ENCODE assay signal across 16 cellular contexts in the genomic region with DNA sequence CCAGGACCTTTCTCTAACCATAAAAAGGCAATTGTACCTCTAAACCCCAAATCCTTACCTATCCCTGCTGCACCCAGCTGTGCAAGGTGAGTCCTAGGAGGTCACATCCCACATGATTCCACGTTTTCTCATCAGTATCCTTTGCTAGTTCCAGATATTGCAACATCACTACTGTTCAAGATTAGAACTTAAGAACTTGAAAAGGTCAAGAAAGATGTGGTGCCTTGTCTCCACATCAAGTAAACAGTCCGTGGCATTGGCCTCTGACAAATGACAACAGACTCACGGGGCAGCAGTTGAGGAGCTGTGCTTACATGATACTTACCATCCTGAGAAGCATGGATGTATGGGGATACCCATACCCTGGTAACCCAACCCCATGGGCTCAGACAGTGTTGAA.
DNase-seq lines count a peak whose midpoint lies in the region; ATAC-seq and TF ChIP-seq lines count a peak whose summit lies in the region.
"Had no signal": no experiment of that assay in that cellular context is flagged by ENCODE, and none has a peak within 500 bp of the region (broad histone marks: within the 10 kb centered on the region; RNA-seq: fewer than 3 reads in every experiment).

No MANE protein-coding gene starts in this region.

- H3K4me3 ChIP-seq in A673 (ENCODE audit: low read depth, low read length, poor library complexity, severe bottlenecking) (no peak overlapping the region), SK-N-MC (no peak overlapping the region), dorsolateral prefrontal cortex (no peak overlapping the region), mesodermal cell (ENCODE audit: extremely low read depth, insufficient read depth, low read length, poor library complexity, severe bottlenecking) (no peak overlapping the region)
- H3K4me3 ChIP-seq: GM12878 had no signal

- H3K27me3 ChIP-seq in A673 (replicated peaks; ENCODE audit: insufficient read depth, low read depth, low read length, poor library complexity) (no peaks in the 10 kb centered on the region), dorsolateral prefrontal cortex (no peaks in the 10 kb centered on the region)

- H3K27ac ChIP-seq in A673 (ENCODE audit: low read depth, low read length, poor library complexity, severe bottlenecking) (peak overlapping the region; percentile 82), SK-N-MC (peak overlapping the region; percentile 96), dorsolateral prefrontal cortex (peak overlapping the region in 39 of 59 donors; percentile 31 to 85 (median 72)), mesodermal cell (ENCODE audit: low read depth, low read length, severe bottlenecking) (peak overlapping the region; percentile 37)

- no peaks in the 10 kb centered on the region for H3K36me3 ChIP-seq in A673 (ENCODE audit: insufficient read depth, low read length, poor library complexity, severe bottlenecking)
- no peaks in the 10 kb centered on the region for H3K36me3 ChIP-seq in SK-N-MC (ENCODE audit: insufficient read depth, low read length)
- no peaks in the 10 kb centered on the region for H3K36me3 ChIP-seq in mesodermal cell (ENCODE audit: control insufficient read depth, insufficient read depth, low read length)

- ATAC-seq in GM18519 (IDR thresholded peaks at IDR 0.05; ENCODE audit: low FRiP score, unreplicated experiment) (no peak), HG03342 (IDR thresholded peaks at IDR 0.05; ENCODE audit: unreplicated experiment) (no peak), left cardiac atrium (no peak)
- ATAC-seq: GM12878 had no signal

- CTCF ChIA-PET in A673 (lab: Charles Lee), result no interaction called here

- DNase-seq in A673 (ENCODE audit: low spot score), result no peak
- no peak for DNase-seq in SK-N-MC (ENCODE audit: low read depth, low spot score)
- DNase-seq in dorsolateral prefrontal cortex, result no peak
- no peak for DNase-seq in left cardiac atrium
- no peak for DNase-seq in T-helper 2 cell
- DNase-seq: CD4-positive, CD25-positive, alpha-beta regulatory T cell; Karpas-422; MM.1S; NCI-H1105; NCI-H1930; NCI-H510A; SHP77 treated with DMSO at 0.1 percent for 48 hours had no signal

- H3K4me1 ChIP-seq in A673 (ENCODE audit: insufficient read depth, low read length, poor library complexity, severe bottlenecking) (peaks cover 36% of the 10 kb centered on the region), mesodermal cell (ENCODE audit: control insufficient read depth, insufficient read depth, low read length, poor library complexity, severe bottlenecking) (peaks cover 45% of the 10 kb centered on the region)

- 84 to 87% methylated on average over 2 to 3 of the region's 3 CpGs for WGBS in mesodermal cell (ENCODE audit: insufficient coverage in 2 of 2), 2 experiments

- H3K9me3 ChIP-seq in A673 (ENCODE audit: low read depth, low read length, poor library complexity, severe bottlenecking) (no peaks in the 10 kb centered on the region), SK-N-MC (ENCODE audit: low read depth, low read length) (no peaks in the 10 kb centered on the region), mesodermal cell (ENCODE audit: control insufficient read depth, low read length) (no peaks in the 10 kb centered on the region)

- POLR2A ChIA-PET in A673 (lab: Charles Lee; ENCODE audit: low non-redundant PET), result interaction anchor here (0.6 kb wide), 1 partner anchor 215 kb away, joined by 4 read pairs; no protein-coding TSS in a partner anchor

- no TSS peak for BruUV-seq in A673 (replicated peaks; lab: Mats Ljungman, UMichigan)

- H3K9ac ChIP-seq in SK-N-MC (ENCODE audit: insufficient read length), result no peak overlapping the region

- TF ChIP-seq CTCF in A673 (conservative IDR thresholded peaks at IDR 0.05; ENCODE audit: low read depth, low read length) (no peak), dorsolateral prefrontal cortex (IDR thresholded peaks at IDR 0.05 in 54 of 56, conservative IDR thresholded peaks at IDR 0.05 in 2 of 56; ENCODE audit: low read depth in 1 of 56, partially characterized antibody in 56 of 56) (no peak)

- intact Hi-C loops in A673 (cut with micrococcal nuclease; ENCODE audit: unreplicated experiment), result no loop called here
- intact Hi-C loops in dorsolateral prefrontal cortex (cut with DNase I), result no loop called here
- intact Hi-C loops in left cardiac atrium (cut with DNase I), result loop anchor here in 1 of 2 donors (5.0 kb wide), 1 partner anchor 41 kb away; no protein-coding TSS in a partner anchor

Comparison
In these comparisons a context has a peak if more than half of its experiments do, and no peak if none do; other contexts are left out.
1. H3K27ac ChIP-seq: peak in every context shown above with its lines; median percentile 96 in SK-N-MC; 82 in A673; 72 in dorsolateral prefrontal cortex; 37 in mesodermal cell.